In genomic region chr4:16837475-16837874, GRCh38 we compare ENCODE assay signal across 26 cellular contexts.
"Had no signal": no experiment of that assay in that cellular context is flagged by ENCODE, and none has a peak within 500 bp of the region (broad histone marks: within the 10 kb centered on the region; RNA-seq: fewer than 3 reads in every experiment).

No MANE protein-coding gene starts in this region.

- H3K27ac Mint-ChIP-seq: activated CD4-positive, alpha-beta memory T cell treated with anti-CD3 and anti-CD28 coated beads, Interleukin-2, amount 10 ng/mL, durations not matched to agents 7 days and 5 days; activated CD4-positive, alpha-beta T cell treated with anti-CD3 and anti-CD28 coated beads, Interleukin-2, amount 10 ng/mL, durations not matched to agents 7 days and 5 days; activated naive CD8-positive, alpha-beta T cell; activated T-cell treated with anti-CD3 and anti-CD28 coated beads, Interleukin-2, amount 50 U/mL, for 24 hours; activated T-cell treated with anti-CD3 and anti-CD28 coated beads, Interleukin-2, amount 50 U/mL, for 72 hours; effector memory CD8-positive, alpha-beta T cell had no signal

- H3K27me3 ChIP-seq: brain microvascular endothelial cell, esophagus muscularis mucosa, foreskin keratinocyte, gastrocnemius medialis had no signal

- H3K4me3 Mint-ChIP-seq: activated CD4-positive, alpha-beta memory T cell treated with anti-CD3 and anti-CD28 coated beads, Interleukin-2, amount 10 ng/mL, durations not matched to agents 7 days and 5 days; activated CD4-positive, alpha-beta T cell treated with anti-CD3 and anti-CD28 coated beads, Interleukin-2, amount 10 ng/mL, durations not matched to agents 7 days and 5 days; activated naive CD8-positive, alpha-beta T cell; activated T-cell treated with anti-CD3 and anti-CD28 coated beads, Interleukin-2, amount 50 U/mL, for 24 hours; activated T-cell treated with anti-CD3 and anti-CD28 coated beads, Interleukin-2, amount 50 U/mL, for 72 hours; effector memory CD8-positive, alpha-beta T cell had no signal

- H3K27me3 Mint-ChIP-seq: activated CD4-positive, alpha-beta memory T cell treated with anti-CD3 and anti-CD28 coated beads, Interleukin-2, amount 10 ng/mL, durations not matched to agents 7 days and 5 days; activated T-cell treated with anti-CD3 and anti-CD28 coated beads, Interleukin-2, amount 50 U/mL, for 24 hours had no signal

- ATAC-seq: activated T-cell treated with anti-CD3 and anti-CD28 coated beads, Interleukin-2, amount 50 U/mL, for 72 hours; effector memory CD8-positive, alpha-beta T cell; foreskin keratinocyte; gastrocnemius medialis had no signal

- H3K4me1 Mint-ChIP-seq: activated CD4-positive, alpha-beta memory T cell treated with anti-CD3 and anti-CD28 coated beads, Interleukin-2, amount 10 ng/mL, durations not matched to agents 7 days and 5 days; activated CD4-positive, alpha-beta T cell treated with anti-CD3 and anti-CD28 coated beads, Interleukin-2, amount 10 ng/mL, durations not matched to agents 7 days and 5 days had no signal

- H3K36me3 Mint-ChIP-seq: activated naive CD8-positive, alpha-beta T cell had no signal

- H3K9me3 ChIP-seq: esophagus muscularis mucosa, gastrocnemius medialis had no signal

- H3K9me3 Mint-ChIP-seq: activated CD4-positive, alpha-beta memory T cell treated with anti-CD3 and anti-CD28 coated beads, Interleukin-2, amount 10 ng/mL, durations not matched to agents 7 days and 5 days; activated CD4-positive, alpha-beta T cell treated with anti-CD3 and anti-CD28 coated beads, Interleukin-2, amount 10 ng/mL, durations not matched to agents 7 days and 5 days; activated T-cell treated with anti-CD3 and anti-CD28 coated beads, Interleukin-2, amount 50 U/mL, for 24 hours; activated T-cell treated with anti-CD3 and anti-CD28 coated beads, Interleukin-2, amount 50 U/mL, for 72 hours; effector memory CD8-positive, alpha-beta T cell had no signal

- H3K4me1 ChIP-seq: esophagus muscularis mucosa, foreskin keratinocyte, gastrocnemius medialis had no signal

- H3K27ac ChIP-seq: brain microvascular endothelial cell, esophagus muscularis mucosa, foreskin keratinocyte, gastrocnemius medialis had no signal

- DNase-seq: activated CD4-positive, alpha-beta memory T cell treated with anti-CD3 and anti-CD28 coated beads, Interleukin-2, amount 10 ng/mL, durations not matched to agents 7 days and 5 days; activated CD4-positive, alpha-beta T cell treated with anti-CD3 and anti-CD28 coated beads for 1 hour; activated CD4-positive, alpha-beta T cell treated with anti-CD3 and anti-CD28 coated beads for 4 hours; activated CD4-positive, alpha-beta T cell treated with anti-CD3 and anti-CD28 coated beads, Interleukin-2, amount 10 ng/mL, durations not matched to agents 7 days and 5 days; activated CD4-positive, alpha-beta T cell treated with anti-CD3 and anti-CD28 coated beads, Interleukin-2, amount 50 U/mL, for 4 hours; activated CD8-positive, alpha-beta memory T cell treated with anti-CD3 and anti-CD28 coated beads, Interleukin-2, amount 50 U/mL, for 48 hours; activated gamma-delta T cell; activated naive CD4-positive, alpha-beta T cell; activated naive CD4-positive, alpha-beta T cell treated with anti-CD3 and anti-CD28 coated beads, Interleukin-2, amount 50 U/mL, for 16 hours; activated T-cell treated with anti-CD3 and anti-CD28 coated beads for 4 hours; activated T-cell treated with anti-CD3 and anti-CD28 coated beads, Interleukin-2, amount 50 U/mL, for 24 hours; activated T-cell treated with anti-CD3 and anti-CD28 coated beads, Interleukin-2, amount 50 U/mL, for 72 hours; amniotic stem cell; anterior cingulate cortex; brain microvascular endothelial cell; cortex of kidney; dermis blood vessel endothelial cell; effector CD4-positive, alpha-beta T cell; effector memory CD8-positive, alpha-beta T cell; erythroblast; foreskin keratinocyte; gastrocnemius medialis; glutamatergic neuron; T-helper 2 cell had no signal
